In genomic region chr2:128039535-128039934, GRCh38 we compare ENCODE assay signal across 21 cellular contexts.
"Had no signal": no experiment of that assay in that cellular context is flagged by ENCODE, and none has a peak within 500 bp of the region (broad histone marks: within the 10 kb centered on the region; RNA-seq: fewer than 3 reads in every experiment).

No MANE protein-coding gene starts in this region.

- H3K4me2 ChIP-seq: SK-N-SH had no signal

- H3K27ac ChIP-seq: RWPE1 had no signal

- H3K9ac ChIP-seq: SK-N-SH had no signal

- H3K9me2 ChIP-seq: SK-N-SH had no signal

- H3K36me3 ChIP-seq: MG63 had no signal

- DNase-seq: IMR-90, Karpas-422, KG1, MG63, NCI-H1092, NCI-H1105 treated with DMSO at 0.1 percent for 48 hours, NCI-H1417 treated with DMSO at 0.1 percent for 48 hours, NCI-H187, NCI-H2029, NCI-H2081 treated with DMSO at 0.1 percent for 48 hours, NCI-H226, NCI-H446, NCI-H510A, NCI-H524 treated with DMSO at 0.1 percent for 48 hours, NCI-H69, NCI-H774, SHP77, SK-N-SH, SW 1271 had no signal

- H3K27me3 ChIP-seq: MG63 had no signal

- ATAC-seq: Panc1 had no signal

- H3K4me3 ChIP-seq: MG63 had no signal
